ENCODE assay signal across 19 cellular contexts in genomic region chr14:35248476-35248788, GRCh38. TPM values are rescaled to one million over a fixed set of nuclear protein-coding genes. Genes with fewer than 3 reads are reported as not detected.
A peak's percentile ranks its signal among the peaks of the same experiment; 100 is the strongest.
DNase-seq lines count a peak whose midpoint lies in the region; ATAC-seq and TF ChIP-seq lines count a peak whose summit lies in the region.
"Had no signal": no experiment of that assay in that cellular context is flagged by ENCODE, and none has a peak within 500 bp of the region (broad histone marks: within the 10 kb centered on the region; RNA-seq: fewer than 3 reads in every experiment).

No MANE protein-coding gene starts in this region.

- H3K4me2 ChIP-seq in smooth muscle cell = peak overlapping the region; percentile 79
- H3K4me2 ChIP-seq: A549 had no signal

- H2AFZ ChIP-seq in smooth muscle cell (ENCODE audit: low read depth) = no peak overlapping the region

- H3K9ac ChIP-seq in smooth muscle cell (ENCODE audit: low read depth) = no peak overlapping the region

- H3K27me3 ChIP-seq in smooth muscle cell (ENCODE audit: low read depth) (no peaks in the 10 kb centered on the region), adrenal gland (no peaks in the 10 kb centered on the region)
- H3K27me3 ChIP-seq: heart right ventricle, neutrophil had no signal

- H3K27ac ChIP-seq in smooth muscle cell (ENCODE audit: low read depth) = peak overlapping the region; percentile 89
- H3K27ac ChIP-seq in adrenal gland = peak overlapping the region in 1 of 5 donors; percentile 37
- H3K27ac ChIP-seq: A549, neutrophil had no signal

- H3K27me3 Mint-ChIP-seq in T-helper 1 cell treated with Interleukin-12 subunit alpha and Interleukin-12 subunit beta and Interleukin-4 antibody, amounts not matched to agents 30 μg/mL and 1 μg/mL, for 36 hours (ENCODE audit: low read depth) = no peaks in the 10 kb centered on the region
- H3K27me3 Mint-ChIP-seq: activated CD4-positive, alpha-beta T cell treated with anti-CD3 and anti-CD28 coated beads, Interleukin-2, amount 10 ng/mL, durations not matched to agents 24 days and 14 days had no signal

- no peaks in the 10 kb centered on the region for H3K79me2 ChIP-seq in smooth muscle cell (ENCODE audit: low read depth)

- no peaks in the 10 kb centered on the region for H4K20me1 ChIP-seq in smooth muscle cell (ENCODE audit: low read depth)

- H3K27ac Mint-ChIP-seq in T-helper 1 cell treated with Interleukin-12 subunit alpha and Interleukin-12 subunit beta and Interleukin-4 antibody, amounts not matched to agents 30 μg/mL and 1 μg/mL, for 36 hours = peak overlapping the region; percentile 1
- H3K27ac Mint-ChIP-seq: activated CD4-positive, alpha-beta T cell treated with anti-CD3 and anti-CD28 coated beads, Interleukin-2, amount 10 ng/mL, durations not matched to agents 24 days and 14 days had no signal

- H3K4me3 ChIP-seq in smooth muscle cell (no peak overlapping the region), adrenal gland (no peak overlapping the region)
- H3K4me3 ChIP-seq: A549, heart right ventricle had no signal

- TF ChIP-seq CTCF in smooth muscle cell (IDR thresholded peaks at IDR 0.05; ENCODE audit: borderline replicate concordance, insufficient read depth, poor library complexity, severe bottlenecking) (no peak), adrenal gland (IDR thresholded peaks at IDR 0.05) (no peak)

- ATAC-seq in GM21529 (IDR thresholded peaks at IDR 0.05; ENCODE audit: unreplicated experiment) (peak; percentile 56), HG03342 (IDR thresholded peaks at IDR 0.05; ENCODE audit: unreplicated experiment) (no peak)
- ATAC-seq: A549, HCT116 had no signal

- peaks cover 25% of the 10 kb centered on the region for H3F3A ChIP-seq in smooth muscle cell (ENCODE audit: low read depth)

- peaks cover 9% of the 10 kb centered on the region for H3K36me3 Mint-ChIP-seq in T-helper 1 cell treated with Interleukin-12 subunit alpha and Interleukin-12 subunit beta and Interleukin-4 antibody, amounts not matched to agents 30 μg/mL and 1 μg/mL, for 36 hours (ENCODE audit: low read depth)

- no peaks in the 10 kb centered on the region for H3K36me3 ChIP-seq in smooth muscle cell (ENCODE audit: low read depth)
- H3K36me3 ChIP-seq in adrenal gland (replicated peaks in 1 of 2) = no peaks in the 10 kb centered on the region
- H3K36me3 ChIP-seq: heart right ventricle, neutrophil had no signal

- H3K9me3 ChIP-seq in smooth muscle cell (replicated peaks; ENCODE audit: low read depth) = no peaks in the 10 kb centered on the region
- H3K9me3 ChIP-seq in adrenal gland (replicated peaks in 1 of 3) = no peaks in the 10 kb centered on the region
- H3K9me3 ChIP-seq: A549, heart right ventricle, neutrophil had no signal

- no peak overlapping the region for H3K4me3 Mint-ChIP-seq in T-helper 1 cell treated with Interleukin-12 subunit alpha and Interleukin-12 subunit beta and Interleukin-4 antibody, amounts not matched to agents 30 μg/mL and 1 μg/mL, for 36 hours
- H3K4me3 Mint-ChIP-seq: activated CD4-positive, alpha-beta T cell treated with anti-CD3 and anti-CD28 coated beads, Interleukin-2, amount 10 ng/mL, durations not matched to agents 24 days and 14 days; immature natural killer cell had no signal

- no peaks in the 10 kb centered on the region for H3K4me1 ChIP-seq in smooth muscle cell (ENCODE audit: low read depth)
- no peaks in the 10 kb centered on the region for H3K4me1 ChIP-seq in adrenal gland (replicated peaks in 1 of 2)
- H3K4me1 ChIP-seq: A549 had no signal

- intact Hi-C loops in adrenal gland (cut with DNase I) = no loop called here

- TF ChIP-seq POLR2A in adrenal gland (IDR thresholded peaks at IDR 0.05) = no peak

- H3K9me3 Mint-ChIP-seq in T-helper 1 cell treated with Interleukin-12 subunit alpha and Interleukin-12 subunit beta and Interleukin-4 antibody, amounts not matched to agents 30 μg/mL and 1 μg/mL, for 36 hours = no peaks in the 10 kb centered on the region
- H3K9me3 Mint-ChIP-seq: activated CD4-positive, alpha-beta T cell treated with anti-CD3 and anti-CD28 coated beads, Interleukin-2, amount 10 ng/mL, durations not matched to agents 24 days and 14 days; immature natural killer cell had no signal

- DNase-seq in T-helper 1 cell (no peak), NCI-H446 treated with DMSO at 0.1 percent for 48 hours (lab: John Stamatoyannopoulos, UW) (peak; percentile 42), smooth muscle cell (lab: John Stamatoyannopoulos, UW; ENCODE audit: unreplicated experiment) (no peak), occipital lobe (lab: John Stamatoyannopoulos, UW) (no peak), adrenal gland (no peak)
- DNase-seq: activated CD4-positive, alpha-beta T cell treated with anti-CD3 and anti-CD28 coated beads, Interleukin-2, amount 10 ng/mL, durations not matched to agents 24 days and 14 days; activated gamma-delta T cell; amniotic stem cell; immature natural killer cell; NCI-H187; OCI-M1; Right ventricle myocardium superior had no signal

- H3K4me1 Mint-ChIP-seq in T-helper 1 cell treated with Interleukin-12 subunit alpha and Interleukin-12 subunit beta and Interleukin-4 antibody, amounts not matched to agents 30 μg/mL and 1 μg/mL, for 36 hours (ENCODE audit: low read depth) = peaks cover 21% of the 10 kb centered on the region

RNA-seq across cellular contexts. Expression of gene PSMA6, which starts 43.8 kb away (rescaled TPM):
- total RNA-seq in smooth muscle cell (250 and 315 TPM in 2 replicates), occipital lobe (175 TPM), adrenal gland (100 to 1,000 TPM; 114 to 323 (median 185) TPM)
- polyA plus RNA-seq in smooth muscle cell (251 and 255 TPM in 2 replicates), adrenal gland (100 to 1,000 TPM; 119 to 393 (median 120) TPM)
